Comparison of ENCODE assay signal across 9 cellular contexts in genomic region chr18:47050468-47050867, GRCh38. TPM values are rescaled to one million over a fixed set of nuclear protein-coding genes. Genes with fewer than 3 reads are reported as not detected.
DNase-seq lines count a peak whose midpoint lies in the region; ATAC-seq and TF ChIP-seq lines count a peak whose summit lies in the region.
"Had no signal": no experiment of that assay in that cellular context is flagged by ENCODE, and none has a peak within 500 bp of the region (broad histone marks: within the 10 kb centered on the region; RNA-seq: fewer than 3 reads in every experiment).

No MANE protein-coding gene starts in this region.

- no peak overlapping the region for H3K4me2 ChIP-seq in neural cell (ENCODE audit: low read length)

- TF ChIP-seq CTCF in neural cell (IDR thresholded peaks at IDR 0.05; ENCODE audit: poor library complexity, severe bottlenecking) (peak; percentile 79), omental fat pad (IDR thresholded peaks at IDR 0.05) (no peak)

- peak; percentile 11 for DNase-seq in COLO829 (ENCODE audit: low spot score)
- DNase-seq in OCI-M1 (lab: John Stamatoyannopoulos, UW): peak; percentile 65
- peak; percentile 14 for DNase-seq in effector CD4-positive, alpha-beta T cell
- DNase-seq in MG63: no peak
- DNase-seq in omental fat pad (ENCODE audit: low spot score): no peak

- no peak for TF ChIP-seq EP300 in neural cell (conservative IDR thresholded peaks at IDR 0.05; ENCODE audit: poor library complexity, severe bottlenecking)

- no peaks in the 10 kb centered on the region for H4K20me1 ChIP-seq in neural cell (ENCODE audit: insufficient read depth)

- H3K27ac ChIP-seq in neural cell (ENCODE audit: low read length): no peak overlapping the region

- H3K36me3 ChIP-seq in neural cell (ENCODE audit: insufficient read depth, low read length): no peaks in the 10 kb centered on the region
- H3K36me3 ChIP-seq in MG63: no peaks in the 10 kb centered on the region

- H3K4me3 ChIP-seq in neural cell (ENCODE audit: low read length): no peak overlapping the region
- no peak overlapping the region for H3K4me3 ChIP-seq in MG63

- H3K9me2 ChIP-seq in neural cell (ENCODE audit: insufficient read depth, low read length): no peaks in the 10 kb centered on the region

- H3K9me3 ChIP-seq in neural cell (ENCODE audit: low read length): no peaks in the 10 kb centered on the region
- H3K9me3 ChIP-seq in MG63: no peaks in the 10 kb centered on the region

- H3K79me2 ChIP-seq in neural cell (replicated peaks; ENCODE audit: insufficient read depth, low read length): no peaks in the 10 kb centered on the region

- H2AFZ ChIP-seq in neural cell (ENCODE audit: low read depth, low read length): no peak overlapping the region

- H3K27me3 ChIP-seq in neural cell (ENCODE audit: insufficient read depth, low read depth, low read length) (no peaks in the 10 kb centered on the region), MG63 (no peaks in the 10 kb centered on the region)

- no peaks in the 10 kb centered on the region for H3F3A ChIP-seq in neural cell (ENCODE audit: insufficient read depth, low read length, poor library complexity, severe bottlenecking)

- TF ChIP-seq RAD21 in neural cell (conservative IDR thresholded peaks at IDR 0.05): peak; percentile 73

- H3K9ac ChIP-seq in neural cell (ENCODE audit: low read length): no peak overlapping the region

- peak; percentile 62 for ATAC-seq in GM18867 (IDR thresholded peaks at IDR 0.05; ENCODE audit: unreplicated experiment)
- no peak for ATAC-seq in HG03175 (IDR thresholded peaks at IDR 0.05; ENCODE audit: unreplicated experiment)
- ATAC-seq in omental fat pad (ENCODE audit: low FRiP score): no peak

TF ChIP-seq in neural cell, 6 proteins besides CTCF, POLR2A, EP300 and RAD21:
- TF ChIP-seq SMC3 (conservative IDR thresholded peaks at IDR 0.05; ENCODE audit: poor library complexity): peak; percentile 75
- no peak for TF ChIP-seq EZH2 (IDR thresholded peaks at IDR 0.05; ENCODE audit: borderline replicate concordance, insufficient read depth, low read length, poor library complexity, severe bottlenecking)

RNA-seq across cellular contexts. Expression of gene ELOA2, which starts 15.0 kb away (rescaled TPM):
- polyA plus RNA-seq in neural cell: not detected in 2 replicates
- polyA minus RNA-seq in neural cell: not detected in 2 replicates
- not detected in 2 replicates for total RNA-seq in MG63 (2014; rRNA removed; shearing (Covaris generic); ENCODE audit: low replicate concordance)
- not detected for total RNA-seq in omental fat pad
- total RNA-seq: skeletal muscle tissue had no signal

Comparison
In these comparisons a context has a peak if more than half of its experiments do, and no peak if none do; other contexts are left out.
1. DNase-seq: peak in COLO829 (single experiment), OCI-M1 (single experiment) and effector CD4-positive, alpha-beta T cell (single experiment); none in MG63 (single experiment) and omental fat pad (single experiment).